ENCODE assay signal across 18 cellular contexts in the genomic region with DNA sequence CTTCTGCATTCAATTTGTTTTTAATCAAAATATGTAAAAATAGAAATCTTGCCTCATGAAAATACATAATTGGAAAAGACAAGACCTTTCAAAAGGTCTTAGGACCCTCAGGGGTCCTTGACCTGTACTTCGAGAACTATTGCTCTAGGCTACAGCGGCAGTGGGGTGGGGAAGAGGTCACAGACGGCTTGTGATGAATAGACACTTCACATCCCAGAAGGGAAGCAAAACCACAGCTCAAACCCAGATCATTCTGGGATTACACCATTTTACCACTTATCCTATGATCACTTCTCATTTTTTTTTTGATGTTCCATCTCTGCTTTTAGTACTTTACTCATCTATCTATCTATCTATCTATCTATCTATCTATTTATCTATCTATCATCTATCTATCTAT. TPM values are rescaled to one million over a fixed set of nuclear protein-coding genes. Genes with fewer than 3 reads are reported as not detected.
DNase-seq lines count a peak whose midpoint lies in the region; ATAC-seq and TF ChIP-seq lines count a peak whose summit lies in the region.
"Had no signal": no experiment of that assay in that cellular context is flagged by ENCODE, and none has a peak within 500 bp of the region (broad histone marks: within the 10 kb centered on the region; RNA-seq: fewer than 3 reads in every experiment).

No MANE protein-coding gene starts in this region.

- no peak for TF ChIP-seq EP300 in upper lobe of left lung (IDR thresholded peaks at IDR 0.05)

- intact Hi-C loops in Right ventricle myocardium superior (cut with DNase I) (no loop called here), Right ventricle myocardium inferior (cut with DNase I) (no loop called here), esophagus squamous epithelium (cut with DNase I) (no loop called here)

- TF ChIP-seq CTCF in upper lobe of left lung (IDR thresholded peaks at IDR 0.05) (no peak), esophagus squamous epithelium (IDR thresholded peaks at IDR 0.05) (no peak)

- peak; percentile 46 for ATAC-seq in Right ventricle myocardium superior (ENCODE audit: poor library complexity)
- ATAC-seq in Right ventricle myocardium inferior, result no peak
- peak in 1 of 2 donors; percentile 70 for ATAC-seq in upper lobe of left lung (ENCODE audit: low FRiP score in 2 of 2)
- no peak for ATAC-seq in HG03460 (IDR thresholded peaks at IDR 0.05; ENCODE audit: unreplicated experiment)
- ATAC-seq: A549 had no signal

- DNase-seq in Right ventricle myocardium superior, result no peak
- no peak for DNase-seq in Right ventricle myocardium inferior (ENCODE audit: missing footprints)
- peak; percentile 58 to 71 for DNase-seq in NOMO-1 (lab: John Stamatoyannopoulos, UW; ENCODE audit: unreplicated experiment in 2 of 2)
- peak; percentile 63 for DNase-seq in foreskin melanocyte
- peak in 1 of 2 donors; percentile 64 for DNase-seq in upper lobe of left lung
- no peak for DNase-seq in esophagus squamous epithelium (lab: John Stamatoyannopoulos, UW)
- DNase-seq in GM19238 (ENCODE audit: insufficient read length, low spot score), result no peak
- DNase-seq: activated CD4-positive, alpha-beta T cell treated with anti-CD3 and anti-CD28 coated beads for 1 hour; CD8-positive, alpha-beta memory T cell; heart right ventricle; immature natural killer cell; NCI-H1105; NCI-H2171 treated with DMSO at 0.1 percent for 48 hours; ovary; SK-N-SH had no signal

- H3K4me1 ChIP-seq in upper lobe of left lung (peaks cover 3 to 8% (median 5%) of the 10 kb centered on the region in 4 donors), esophagus squamous epithelium (peaks cover 9 to 30% (median 13%) of the 10 kb centered on the region in 3 donors)
- H3K4me1 ChIP-seq: A549 had no signal

- H3K4me3 ChIP-seq in upper lobe of left lung (no peak overlapping the region), esophagus squamous epithelium (no peak overlapping the region)
- H3K4me3 ChIP-seq: A549, heart right ventricle, ovary had no signal

- TF ChIP-seq POLR2A in upper lobe of left lung (IDR thresholded peaks at IDR 0.05) (no peak), esophagus squamous epithelium (IDR thresholded peaks at IDR 0.05) (no peak)

- H3K9me3 ChIP-seq in upper lobe of left lung (no peaks in the 10 kb centered on the region), esophagus squamous epithelium (no peaks in the 10 kb centered on the region)
- H3K9me3 ChIP-seq: A549, heart right ventricle, ovary, SK-N-SH had no signal

- H3K27me3 ChIP-seq in upper lobe of left lung, result no peaks in the 10 kb centered on the region
- no peaks in the 10 kb centered on the region for H3K27me3 ChIP-seq in esophagus squamous epithelium
- H3K27me3 ChIP-seq: heart right ventricle, ovary had no signal

- H3K27ac ChIP-seq in upper lobe of left lung (peak overlapping the region; percentile 61 to 76 (median 70)), esophagus squamous epithelium (no peak overlapping the region)
- H3K27ac ChIP-seq: A549, KMS-11, ovary had no signal

- H3K36me3 ChIP-seq in upper lobe of left lung (peaks cover 4 to 35% (median 15%) of the 10 kb centered on the region in 4 donors), esophagus squamous epithelium (peaks cover 0 to 72% (median 0%) of the 10 kb centered on the region in 3 donors)
- H3K36me3 ChIP-seq: ovary had no signal

- 73 to 86% methylated on average over 3 of the region's 3 CpGs for WGBS in upper lobe of left lung, 2 donors
- WGBS in esophagus squamous epithelium, 2 donors, result 66 to 80% methylated on average over 3 of the region's 3 CpGs

RNA-seq across cellular contexts. Expression of a gene that starts 37.2 kb away (rescaled TPM):
- total RNA-seq in Right ventricle myocardium superior, result 41.4 TPM
- 37.9 TPM for total RNA-seq in Right ventricle myocardium inferior
- 10 to 100 TPM; 13.2 to 74.6 (median 43.1) TPM for total RNA-seq in upper lobe of left lung
- total RNA-seq in esophagus squamous epithelium, result 10 to 100 TPM; 51.7 to 88.4 (median 56.9) TPM

RNA-seq across cellular contexts. Expression of a gene that starts 48.7 kb away (rescaled TPM):
- 2.6 TPM for total RNA-seq in Right ventricle myocardium superior
- 3.5 TPM for total RNA-seq in Right ventricle myocardium inferior
- total RNA-seq in upper lobe of left lung, result 10 to 100 TPM in 2 of 6 donors, 1 to 10 TPM in 4; 5.4 to 49.2 (median 9.3) TPM
- 10 to 100 TPM in 2 of 4 donors, 1 to 10 TPM in 2; 8.7 to 15.2 (median 9.8) TPM for total RNA-seq in esophagus squamous epithelium

Comparison
In these comparisons a context has a peak if more than half of its experiments do, and no peak if none do; other contexts are left out.
1. DNase-seq: peak in NOMO-1 (2 of 2) and foreskin melanocyte (single experiment); none in Right ventricle myocardium superior (single experiment), Right ventricle myocardium inferior (single experiment), esophagus squamous epithelium (single experiment) and GM19238 (single experiment).
2. H3K27ac ChIP-seq: peak in upper lobe of left lung (4 of 4); none in esophagus squamous epithelium (0 of 4).